In the genomic region with DNA sequence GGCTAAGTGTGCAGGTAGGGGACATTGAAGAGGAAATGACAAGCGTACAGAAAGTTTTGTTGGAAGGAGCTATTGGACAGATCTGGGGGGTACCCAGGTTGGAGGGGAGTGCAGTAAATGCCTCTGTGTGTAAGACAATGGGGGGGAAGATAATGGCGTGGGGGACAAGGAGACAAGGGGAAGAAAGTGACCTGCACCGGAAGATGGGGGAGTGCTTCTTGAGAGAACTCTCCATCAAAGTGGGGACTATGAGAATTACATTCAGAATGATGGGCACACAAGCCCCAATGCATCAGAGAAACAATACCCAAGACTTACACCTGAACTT, we compare ENCODE assay signal across 9 cellular contexts.
A peak's percentile ranks its signal among the peaks of the same experiment; 100 is the strongest.
DNase-seq lines count a peak whose midpoint lies in the region; ATAC-seq and TF ChIP-seq lines count a peak whose summit lies in the region.
"Had no signal": no experiment of that assay in that cellular context is flagged by ENCODE, and none has a peak within 500 bp of the region (broad histone marks: within the 10 kb centered on the region; RNA-seq: fewer than 3 reads in every experiment).

No MANE protein-coding gene starts in this region.

- no peaks in the 10 kb centered on the region for H3K4me1 ChIP-seq in mammary epithelial cell (ENCODE audit: insufficient read depth, low read length)

- H3K9me3 ChIP-seq in mammary epithelial cell (replicated peaks; ENCODE audit: insufficient read depth, low read length) = no peaks in the 10 kb centered on the region

- peaks cover 14 to 15% of the 10 kb centered on the region in 2 donors for H3K4me1 Mint-ChIP-seq in natural killer cell

- no peak overlapping the region for H3K9ac ChIP-seq in mammary epithelial cell (ENCODE audit: insufficient read depth, low read length)

- no TSS peak for BruUV-seq in mammary epithelial cell (replicated peaks; lab: Mats Ljungman, UMichigan)

- no peaks in the 10 kb centered on the region for H3K79me2 ChIP-seq in mammary epithelial cell (ENCODE audit: insufficient read depth, low read length)

- peak overlapping the region; percentile 88 for H3K4me3 Mint-ChIP-seq in natural killer cell

- in situ Hi-C loops in mammary epithelial cell (cut with MboI; ENCODE audit: low sequenced_read_pairs in 2 of 2) = no loop called here

- H3K27ac Mint-ChIP-seq in natural killer cell = peak overlapping the region; percentile 65 to 87

- H3K27me3 Mint-ChIP-seq in natural killer cell (ENCODE audit: low read depth in 2 of 2) = no peaks in the 10 kb centered on the region

- H3K27me3 ChIP-seq in mammary epithelial cell (ENCODE audit: insufficient read depth, low read length) = no peaks in the 10 kb centered on the region

- TF ChIP-seq CTCF in AG09309 (IDR thresholded peaks at IDR 0.05; ENCODE audit: control insufficient read depth, insufficient read depth, low read depth, low read length, missing control alignments) (no peak), mammary epithelial cell (conservative IDR thresholded peaks at IDR 0.05 in 1 of 2, IDR thresholded peaks at IDR 0.05 in 1 of 2; ENCODE audit: extremely low read depth in 1 of 2, insufficient read depth in 1 of 2, low read depth in 1 of 2, low read length in 2 of 2) (no peak), natural killer cell (IDR thresholded peaks at IDR 0.05) (no peak)

- WGBS in mammary epithelial cell (ENCODE audit: low coverage, missing lambda C conversion rate) = 12% methylated on average over 2 of the region's 3 CpGs

- intact Hi-C loops in mammary epithelial cell (cut with micrococcal nuclease) = no loop called here
- intact Hi-C loops in natural killer cell (cut with micrococcal nuclease) = no loop called here

- dilution Hi-C loops in mammary epithelial cell (cut with HindIII; ENCODE audit: low sequenced_read_pairs) = no loop called here

- H3K9me3 Mint-ChIP-seq in natural killer cell = no peaks in the 10 kb centered on the region

- H3K27ac ChIP-seq in mammary epithelial cell (ENCODE audit: insufficient read depth, low read depth, low read length) = no peak overlapping the region

- H4K20me1 ChIP-seq in mammary epithelial cell (ENCODE audit: insufficient read depth, low read length) = no peaks in the 10 kb centered on the region

- DNase-seq in AG09309 (ENCODE audit: low read depth) (no peak), mammary epithelial cell (no peak), natural killer cell (no peak), HuH-7.5 (ENCODE audit: low spot score) (no peak), NCI-H82 (lab: John Stamatoyannopoulos, UW) (no peak), GDM1 (lab: John Stamatoyannopoulos, UW) (no peak)
- DNase-seq: NCI-H1436 treated with DMSO at 0.1 percent for 48 hours had no signal

- no peaks in the 10 kb centered on the region for H3K36me3 Mint-ChIP-seq in natural killer cell

- peak; percentile 29 for ATAC-seq in HG03342 (IDR thresholded peaks at IDR 0.05; ENCODE audit: unreplicated experiment)
- ATAC-seq in natural killer cell = peak; percentile 48 to 72 (median 72)
- ATAC-seq in HG02623 (IDR thresholded peaks at IDR 0.05; ENCODE audit: unreplicated experiment) = no peak

- H3K36me3 ChIP-seq in mammary epithelial cell (ENCODE audit: insufficient read depth, low read length) = no peaks in the 10 kb centered on the region

- peak overlapping the region; percentile 37 for H3K4me2 ChIP-seq in mammary epithelial cell (ENCODE audit: insufficient read depth, low read depth, low read length)

- H3K4me3 ChIP-seq in AG09309 (ENCODE audit: control insufficient read depth, low read depth, low read length) = peak overlapping the region; percentile 14
- no peak overlapping the region for H3K4me3 ChIP-seq in mammary epithelial cell (replicated peaks in 1 of 3; ENCODE audit: insufficient read depth in 1 of 3, low read depth in 2 of 3, low read length in 3 of 3)

- CTCF ChIA-PET in mammary epithelial cell (lab: Charles Lee; ENCODE audit: low non-redundant PET) = no interaction called here

- peak overlapping the region; percentile 64 for H2AFZ ChIP-seq in mammary epithelial cell (ENCODE audit: low read depth, low read length)
